In genomic region chr3:66610548-66610909, GRCh38 we compare ENCODE assay signal across 1 cellular context.
TF ChIP-seq lines count a peak whose summit lies in the region.

No MANE protein-coding gene starts in this region.

TF ChIP-seq in GM23338, 12 proteins besides CTCF, POLR2A, EP300 and RAD21 (continued from another document):
- TF ChIP-seq ZNF462 (CRISPR knock-in tag; IDR thresholded peaks at IDR 0.05) = no peak
- no peak for TF ChIP-seq EZH2phosphoT487 (IDR thresholded peaks at IDR 0.05; ENCODE audit: unreplicated experiment)
- no peak for TF ChIP-seq CREB1 (CRISPR knock-in tag; IDR thresholded peaks at IDR 0.05; ENCODE audit: low read depth)
- no peak for TF ChIP-seq ZNF331 (CRISPR knock-in tag; IDR thresholded peaks at IDR 0.05; ENCODE audit: low read depth)
- TF ChIP-seq EZH2 (IDR thresholded peaks at IDR 0.05; ENCODE audit: low read depth, unreplicated experiment) = no peak
- no peak for TF ChIP-seq ZNF114 (CRISPR knock-in tag; IDR thresholded peaks at IDR 0.05)
- TF ChIP-seq JUNB (IDR thresholded peaks at IDR 0.05; ENCODE audit: unreplicated experiment) = no peak
